In genomic region chr5:132264546-132265335, GRCh38 we compare ENCODE assay signal across 9 cellular contexts. TPM values are rescaled to one million over a fixed set of nuclear protein-coding genes. Genes with fewer than 3 reads are reported as not detected.
A peak's percentile ranks its signal among the peaks of the same experiment; 100 is the strongest.
DNase-seq lines count a peak whose midpoint lies in the region; ATAC-seq and TF ChIP-seq lines count a peak whose summit lies in the region.
"Had no signal": no experiment of that assay in that cellular context is flagged by ENCODE, and none has a peak within 500 bp of the region (broad histone marks: within the 10 kb centered on the region; RNA-seq: fewer than 3 reads in every experiment).

No MANE protein-coding gene starts in this region.

- no peak overlapping the region for H3K27ac Mint-ChIP-seq in activated naive CD4-positive, alpha-beta T cell treated with anti-CD3 and anti-CD28 coated beads for 36 hours
- H3K27ac Mint-ChIP-seq in activated naive CD4-positive, alpha-beta T cell treated with anti-CD3 and anti-CD28 coated beads, Interleukin-2, amount 50 U/mL, for 72 hours: no peak overlapping the region
- H3K27ac Mint-ChIP-seq in nephron progenitor cell: peak overlapping the region; percentile 99

- H3K36me3 Mint-ChIP-seq in activated naive CD4-positive, alpha-beta T cell treated with anti-CD3 and anti-CD28 coated beads for 36 hours (ENCODE audit: low read depth): no peaks in the 10 kb centered on the region
- no peaks in the 10 kb centered on the region for H3K36me3 Mint-ChIP-seq in activated naive CD4-positive, alpha-beta T cell treated with anti-CD3 and anti-CD28 coated beads, Interleukin-2, amount 50 U/mL, for 72 hours
- peaks cover 21% of the 10 kb centered on the region for H3K36me3 Mint-ChIP-seq in nephron progenitor cell (ENCODE audit: low read depth)

- WGBS in tibial nerve, 2 donors: 44 to 49% methylated on average over 4 of the region's 4 CpGs

- no peak overlapping the region for H3K4me3 ChIP-seq in colonic mucosa
- H3K4me3 ChIP-seq in tibial nerve: no peak overlapping the region

- no peak for TF ChIP-seq CTCF in colonic mucosa (IDR thresholded peaks at IDR 0.05)
- no peak for TF ChIP-seq CTCF in nephron progenitor cell (IDR thresholded peaks at IDR 0.05)
- TF ChIP-seq CTCF in tibial nerve (IDR thresholded peaks at IDR 0.05): no peak

- peaks cover 20% of the 10 kb centered on the region for H3K4me1 ChIP-seq in colonic mucosa
- H3K4me1 ChIP-seq in tibial nerve: peaks cover 0 to 100% (median 94%) of the 10 kb centered on the region in 4 donors

- peak overlapping the region in 1 of 2 donors; percentile 71 for H3K9ac ChIP-seq in colonic mucosa (ENCODE audit: low read depth in 2 of 2, low read length in 2 of 2)

- H3K27me3 ChIP-seq in colonic mucosa: no peaks in the 10 kb centered on the region
- no peaks in the 10 kb centered on the region for H3K27me3 ChIP-seq in tibial nerve

- no peak overlapping the region for H3K4me3 Mint-ChIP-seq in activated naive CD4-positive, alpha-beta T cell treated with anti-CD3 and anti-CD28 coated beads for 36 hours
- peak overlapping the region; percentile 23 for H3K4me3 Mint-ChIP-seq in nephron progenitor cell

- H3K9me3 ChIP-seq in colonic mucosa (no peaks in the 10 kb centered on the region), tibial nerve (no peaks in the 10 kb centered on the region)

- no peaks in the 10 kb centered on the region for H3K27me3 Mint-ChIP-seq in activated naive CD4-positive, alpha-beta T cell treated with anti-CD3 and anti-CD28 coated beads for 36 hours (ENCODE audit: low read depth)
- no peaks in the 10 kb centered on the region for H3K27me3 Mint-ChIP-seq in nephron progenitor cell (ENCODE audit: low read depth, poor library complexity)

- H3K4me1 Mint-ChIP-seq in activated naive CD4-positive, alpha-beta T cell treated with anti-CD3 and anti-CD28 coated beads for 36 hours (ENCODE audit: low read depth): peaks cover 12% of the 10 kb centered on the region
- H3K4me1 Mint-ChIP-seq in nephron progenitor cell: peaks cover 75% of the 10 kb centered on the region

- no peaks in the 10 kb centered on the region for H3K36me3 ChIP-seq in colonic mucosa
- peaks cover 0 to 14% (median 0%) of the 10 kb centered on the region in 3 donors for H3K36me3 ChIP-seq in tibial nerve

- ATAC-seq in activated naive CD4-positive, alpha-beta T cell treated with anti-CD3 and anti-CD28 coated beads, Interleukin-2, amount 50 U/mL, for 72 hours: no peak
- ATAC-seq in GM21529 (IDR thresholded peaks at IDR 0.05; ENCODE audit: unreplicated experiment): no peak

- DNase-seq in activated naive CD4-positive, alpha-beta T cell treated with anti-CD3 and anti-CD28 coated beads for 36 hours: peak; percentile 2
- no peak for DNase-seq in activated naive CD4-positive, alpha-beta T cell treated with anti-CD3 and anti-CD28 coated beads, Interleukin-2, amount 50 U/mL, for 72 hours (ENCODE audit: low spot score in 2 of 2)
- DNase-seq in colonic mucosa (peak; percentile 19), nephron progenitor cell (no peak), tibial nerve (ENCODE audit: low spot score in 2 of 2) (peak in 1 of 2 donors; percentile 5), globus pallidus (ENCODE audit: low spot score) (no peak), DMS79 treated with DMSO at 0.1 percent for 48 hours (lab: John Stamatoyannopoulos, UW) (no peak)
- DNase-seq: central memory CD4-positive, alpha-beta T cell had no signal

- intact Hi-C loops in activated naive CD4-positive, alpha-beta T cell treated with anti-CD3 and anti-CD28 coated beads for 36 hours (cut with micrococcal nuclease): no loop called here
- intact Hi-C loops in colonic mucosa (cut with DNase I): no loop called here

- H3K27ac ChIP-seq in colonic mucosa (peak overlapping the region; percentile 72), tibial nerve (peak overlapping the region; percentile 85 to 98 (median 92))

- TF ChIP-seq EP300 in tibial nerve (IDR thresholded peaks at IDR 0.05): no peak

- CTCF ChIA-PET in activated naive CD4-positive, alpha-beta T cell treated with anti-CD3 and anti-CD28 coated beads for 36 hours (lab: Charles Lee): interaction anchor here (1.5 kb wide), 1 partner anchor 26 kb away, joined by 10 read pairs; no protein-coding TSS in a partner anchor

- no peaks in the 10 kb centered on the region for H3K9me3 Mint-ChIP-seq in activated naive CD4-positive, alpha-beta T cell treated with anti-CD3 and anti-CD28 coated beads for 36 hours
- no peaks in the 10 kb centered on the region for H3K9me3 Mint-ChIP-seq in activated naive CD4-positive, alpha-beta T cell treated with anti-CD3 and anti-CD28 coated beads, Interleukin-2, amount 50 U/mL, for 72 hours
- no peaks in the 10 kb centered on the region for H3K9me3 Mint-ChIP-seq in nephron progenitor cell

- TF ChIP-seq POLR2A in tibial nerve (IDR thresholded peaks at IDR 0.05): no peak

RNA-seq across cellular contexts. Expression of gene PDLIM4, which starts 7.2 kb away (rescaled TPM):
- total RNA-seq in activated naive CD4-positive, alpha-beta T cell treated with anti-CD3 and anti-CD28 coated beads for 36 hours: not detected
- total RNA-seq in activated naive CD4-positive, alpha-beta T cell treated with anti-CD3 and anti-CD28 coated beads, Interleukin-2, amount 50 U/mL, for 72 hours: not detected
- total RNA-seq in colonic mucosa (10 to 100 TPM in 1 of 2 donors, 1 to 10 TPM in 1; 2.3 to 14.3 TPM), tibial nerve (10 to 100 TPM; 32.4 to 90.9 (median 50.8) TPM)

RNA-seq across cellular contexts. Expression of gene SLC22A4, which starts 29.5 kb away (rescaled TPM):
- 1 to 10 TPM; 1.9 to 2.0 TPM for total RNA-seq in activated naive CD4-positive, alpha-beta T cell treated with anti-CD3 and anti-CD28 coated beads for 36 hours
- 1 to 10 TPM; 1.5 to 1.9 TPM for total RNA-seq in activated naive CD4-positive, alpha-beta T cell treated with anti-CD3 and anti-CD28 coated beads, Interleukin-2, amount 50 U/mL, for 72 hours
- total RNA-seq in colonic mucosa: 1 to 10 TPM; 1.3 to 8.3 TPM
- total RNA-seq in tibial nerve: 1 to 10 TPM; 1.9 to 4.2 (median 2.5) TPM

RNA-seq across cellular contexts. Expression of gene P4HA2, which starts 37.1 kb away (rescaled TPM):
- total RNA-seq in activated naive CD4-positive, alpha-beta T cell treated with anti-CD3 and anti-CD28 coated beads for 36 hours: under 1 TPM; 0.47 to 0.74 TPM
- 10 to 100 TPM in 1 of 2 donors, under 1 TPM in 1; 0.91 to 21.6 TPM for total RNA-seq in activated naive CD4-positive, alpha-beta T cell treated with anti-CD3 and anti-CD28 coated beads, Interleukin-2, amount 50 U/mL, for 72 hours
- 10 to 100 TPM; 53.7 to 79.6 TPM for total RNA-seq in colonic mucosa
- 10 to 100 TPM; 15.9 to 26.9 (median 22.8) TPM for total RNA-seq in tibial nerve

Comparison
In these comparisons a context has a peak if more than half of its experiments do, and no peak if none do; other contexts are left out.
1. DNase-seq: peak in activated naive CD4-positive, alpha-beta T cell treated with anti-CD3 and anti-CD28 coated beads for 36 hours (single experiment) and colonic mucosa (single experiment); none in activated naive CD4-positive, alpha-beta T cell treated with anti-CD3 and anti-CD28 coated beads, Interleukin-2, amount 50 U/mL, for 72 hours (0 of 2), nephron progenitor cell (single experiment), globus pallidus (single experiment) and DMS79 treated with DMSO at 0.1 percent for 48 hours (single experiment).